ENCODE assay signal across 11 cellular contexts in genomic region chr2:10150436-10150835, GRCh38.
"Had no signal": no experiment of that assay in that cellular context is flagged by ENCODE, and none has a peak within 500 bp of the region (broad histone marks: within the 10 kb centered on the region; RNA-seq: fewer than 3 reads in every experiment).

No MANE protein-coding gene starts in this region.

- H3K9me3 ChIP-seq: lower lobe of right lung, thyroid gland had no signal

- H3K4me1 Mint-ChIP-seq: nephron progenitor cell; stimulated activated naive B cell treated with anti-CD40 and anti-IgM and Interleukin-4, amounts not matched to agents 10 μg/mL and 1 μg/mL and 100 μg/mL, for 72 hours had no signal

- H3K9me3 Mint-ChIP-seq: activated naive CD4-positive, alpha-beta T cell treated with anti-CD3 and anti-CD28 coated beads, Interleukin-2, amount 50 U/mL, for 24 hours; effector memory CD8-positive, alpha-beta T cell; nephron progenitor cell; stimulated activated naive B cell treated with anti-CD40 and anti-IgM and Interleukin-4, amounts not matched to agents 10 μg/mL and 1 μg/mL and 100 μg/mL, for 72 hours had no signal

- H3K27me3 Mint-ChIP-seq: activated naive CD4-positive, alpha-beta T cell treated with anti-CD3 and anti-CD28 coated beads, Interleukin-2, amount 50 U/mL, for 24 hours; effector memory CD8-positive, alpha-beta T cell; stimulated activated naive B cell treated with anti-CD40 and anti-IgM and Interleukin-4, amounts not matched to agents 10 μg/mL and 1 μg/mL and 100 μg/mL, for 72 hours had no signal

- H3K4me3 ChIP-seq: hepatocyte, lower lobe of right lung, thyroid gland had no signal

- H3K4me1 ChIP-seq: lower lobe of right lung, thyroid gland had no signal

- H3K27ac ChIP-seq: hepatocyte, lower lobe of right lung, thyroid gland had no signal

- H3K4me3 Mint-ChIP-seq: activated naive CD4-positive, alpha-beta T cell treated with anti-CD3 and anti-CD28 coated beads, Interleukin-2, amount 50 U/mL, for 24 hours; effector memory CD8-positive, alpha-beta T cell; nephron progenitor cell; stimulated activated naive B cell treated with anti-CD40 and anti-IgM and Interleukin-4, amounts not matched to agents 10 μg/mL and 1 μg/mL and 100 μg/mL, for 72 hours had no signal

- ATAC-seq: effector memory CD8-positive, alpha-beta T cell; lower lobe of right lung; stimulated activated naive B cell treated with anti-CD40 and anti-IgM and Interleukin-4, amounts not matched to agents 10 μg/mL and 1 μg/mL and 100 μg/mL, for 72 hours had no signal

- H3K27ac Mint-ChIP-seq: activated naive CD4-positive, alpha-beta T cell treated with anti-CD3 and anti-CD28 coated beads, Interleukin-2, amount 50 U/mL, for 24 hours had no signal

- DNase-seq: activated T-cell treated with anti-CD3 and anti-CD28 coated beads for 4 hours; effector memory CD8-positive, alpha-beta T cell; lower lobe of right lung; nephron progenitor cell; nucleus accumbens; retina; SIG-M5; stimulated activated naive B cell treated with anti-CD40 and anti-IgM and Interleukin-4, amounts not matched to agents 10 μg/mL and 1 μg/mL and 100 μg/mL, for 72 hours; thyroid gland had no signal

- H3K36me3 Mint-ChIP-seq: activated naive CD4-positive, alpha-beta T cell treated with anti-CD3 and anti-CD28 coated beads, Interleukin-2, amount 50 U/mL, for 24 hours had no signal

- H3K27me3 ChIP-seq: hepatocyte, thyroid gland had no signal

- H3K36me3 ChIP-seq: lower lobe of right lung, thyroid gland had no signal
